Comparison of ENCODE assay signal across 8 cellular contexts in genomic region chr5:131379071-131379538, GRCh38.
DNase-seq lines count a peak whose midpoint lies in the region; ATAC-seq, FAIRE-seq and TF ChIP-seq lines count a peak whose summit lies in the region.

No MANE protein-coding gene starts in this region.

- no peak overlapping the region for H2AFZ ChIP-seq in parathyroid adenoma

- peak overlapping the region; percentile 67 for H3K27ac ChIP-seq in parathyroid adenoma

- TF ChIP-seq CTCF in bronchial epithelial cell (IDR thresholded peaks at IDR 0.05; ENCODE audit: insufficient read depth, low read length, severe bottlenecking): no peak
- no peak for TF ChIP-seq CTCF in parathyroid adenoma (IDR thresholded peaks at IDR 0.05)

- H3K4me2 ChIP-seq in parathyroid adenoma (ENCODE audit: low read length): no peak overlapping the region

- H3K4me3 ChIP-seq in bronchial epithelial cell (ENCODE audit: low read depth, low read length) (no peak overlapping the region), parathyroid adenoma (ENCODE audit: low read depth, low read length) (no peak overlapping the region)

- DNase-seq in bronchial epithelial cell (ENCODE audit: low read depth) (peak; percentile 30), nucleus accumbens (lab: John Stamatoyannopoulos, UW) (no peak), occipital lobe (lab: John Stamatoyannopoulos, UW) (no peak)
- DNase-seq in stimulated activated CD4-positive, alpha-beta T cell treated with anti-CD3 and anti-CD28 coated beads, Interleukin-4, amount 100 ng/mL, for 1 hour: no peak
- no peak for DNase-seq in stimulated activated CD4-positive, alpha-beta T cell treated with anti-CD3 and anti-CD28 coated beads, Interleukin-15, amount 100 ng/mL, for 24 hours

- no peaks in the 10 kb centered on the region for H3K79me2 ChIP-seq in parathyroid adenoma

- H3K9ac ChIP-seq in parathyroid adenoma: no peak overlapping the region

- H3K4me1 ChIP-seq in parathyroid adenoma: peaks cover 24% of the 10 kb centered on the region

- no peaks in the 10 kb centered on the region for H3K9me3 ChIP-seq in parathyroid adenoma (ENCODE audit: control insufficient read depth, low read length)

- H3K36me3 ChIP-seq in bronchial epithelial cell (ENCODE audit: control insufficient read depth, insufficient read depth, low read length): no peaks in the 10 kb centered on the region
- H3K36me3 ChIP-seq in parathyroid adenoma (ENCODE audit: control insufficient read depth, insufficient read depth, low read length): no peaks in the 10 kb centered on the region

- H3K27me3 ChIP-seq in bronchial epithelial cell (ENCODE audit: control insufficient read depth, insufficient read depth, low read length): no peaks in the 10 kb centered on the region
- H3K27me3 ChIP-seq in parathyroid adenoma (ENCODE audit: control insufficient read depth, insufficient read depth, low read length): no peaks in the 10 kb centered on the region

- no peak for FAIRE-seq in bronchial epithelial cell (lab: Jason Lieb, UNC)

- ATAC-seq in GM19025 (IDR thresholded peaks at IDR 0.05; ENCODE audit: low read depth, unreplicated experiment) (peak; percentile 16), HG03432 (IDR thresholded peaks at IDR 0.05; ENCODE audit: unreplicated experiment) (peak; percentile 21)
